Comparison of ENCODE assay signal across 25 cellular contexts in genomic region chr7:5359344-5359743, GRCh38.
A peak's percentile ranks its signal among the peaks of the same experiment; 100 is the strongest.
DNase-seq lines count a peak whose midpoint lies in the region; ATAC-seq and TF ChIP-seq lines count a peak whose summit lies in the region.
"Had no signal": no experiment of that assay in that cellular context is flagged by ENCODE, and none has a peak within 500 bp of the region (broad histone marks: within the 10 kb centered on the region; RNA-seq: fewer than 3 reads in every experiment).

No MANE protein-coding gene starts in this region.

- no peaks in the 10 kb centered on the region for H3K27me3 ChIP-seq in breast epithelium
- H3K27me3 ChIP-seq in muscle layer of colon (ENCODE audit: control insufficient read depth in 1 of 2, insufficient read depth in 2 of 2, low read length in 2 of 2) = no peaks in the 10 kb centered on the region

- H3K4me1 ChIP-seq in breast epithelium (peaks cover 7 to 13% of the 10 kb centered on the region in 2 donors), muscle layer of colon (ENCODE audit: insufficient read depth, low read length) (peaks cover 53% of the 10 kb centered on the region)
- H3K4me1 ChIP-seq: Caco-2 had no signal

- CTCF ChIA-PET in Calu3 (lab: Charles Lee) = interaction anchor here (0.9 kb wide), 1 partner anchor 60 kb away, joined by 3 read pairs; no protein-coding TSS in a partner anchor

- H3K9me3 Mint-ChIP-seq in type B pancreatic cell (no peaks in the 10 kb centered on the region), Calu3 (ENCODE audit: low read depth, unreplicated experiment) (no peaks in the 10 kb centered on the region)
- H3K9me3 Mint-ChIP-seq: central memory CD8-positive, alpha-beta T cell had no signal

- no peak for TF ChIP-seq POLR2A in breast epithelium (IDR thresholded peaks at IDR 0.05)

- H3K36me3 ChIP-seq in SK-N-MC (ENCODE audit: insufficient read depth, low read length) = peaks cover 60% of the 10 kb centered on the region
- peaks cover 14% of the 10 kb centered on the region for H3K36me3 ChIP-seq in breast epithelium
- peaks cover 59% of the 10 kb centered on the region for H3K36me3 ChIP-seq in muscle layer of colon (ENCODE audit: insufficient read depth, low read length)

- intact Hi-C loops in breast epithelium (cut with DNase I; ENCODE audit: low total_unique reads) = no loop called here
- intact Hi-C loops in Calu3 (cut with micrococcal nuclease; ENCODE audit: unreplicated experiment) = no loop called here

- H3K4me1 Mint-ChIP-seq in type B pancreatic cell (ENCODE audit: unreplicated experiment) = peaks cover 10% of the 10 kb centered on the region
- H3K4me1 Mint-ChIP-seq in Calu3 (ENCODE audit: low read depth, unreplicated experiment) = no peaks in the 10 kb centered on the region

- TF ChIP-seq CTCF in breast epithelium (IDR thresholded peaks at IDR 0.05) (no peak), type B pancreatic cell (conservative IDR thresholded peaks at IDR 0.05) (no peak), Calu3 (IDR thresholded peaks at IDR 0.05; ENCODE audit: unreplicated experiment) (no peak)

- DNase-seq in SK-N-MC (ENCODE audit: low read depth, low spot score) (no peak), breast epithelium (ENCODE audit: low spot score in 2 of 2) (no peak), type B pancreatic cell (ENCODE audit: extremely low spot score, unreplicated experiment) (no peak), Calu3 (no peak), dermis blood vessel endothelial cell (no peak)
- DNase-seq: activated CD8-positive, alpha-beta memory T cell treated with anti-CD3 and anti-CD28 coated beads, Interleukin-2, amount 10 ng/mL, durations not matched to agents 7 days and 5 days; activated T-cell treated with anti-CD3 and anti-CD28 coated beads, Interleukin-2, amount 50 U/mL, for 48 hours; C1 segment of cervical spinal cord; Caco-2; Kasumi-1; left ventricle myocardium inferior; midbrain; naive thymus-derived CD4-positive, alpha-beta T cell; NCI-H1417 treated with DMSO at 0.1 percent for 48 hours; NCI-H2029 treated with DMSO at 0.1 percent for 48 hours; NCI-H526; PC-3; retina; SK-N-SH; stimulated activated naive CD4-positive, alpha-beta T cell treated with Interleukin-2 at 50 U/mL for 16 hours had no signal

- H3K27ac ChIP-seq in SK-N-MC = peak overlapping the region; percentile 25; the same call in 1 of the 2 replicates
- H3K27ac ChIP-seq in breast epithelium = peak overlapping the region; percentile 40 to 44
- peak overlapping the region; percentile 57 for H3K27ac ChIP-seq in muscle layer of colon (ENCODE audit: low read depth, low read length)
- H3K27ac ChIP-seq: left ventricle myocardium inferior had no signal

- no peak overlapping the region for H3K9ac ChIP-seq in SK-N-MC (ENCODE audit: insufficient read length)
- no peak overlapping the region for H3K9ac ChIP-seq in muscle layer of colon (ENCODE audit: low read length)
- H3K9ac ChIP-seq: SK-N-SH had no signal

- H3K9me3 ChIP-seq in SK-N-MC (ENCODE audit: low read depth, low read length) (no peaks in the 10 kb centered on the region), breast epithelium (no peaks in the 10 kb centered on the region), muscle layer of colon (ENCODE audit: low read length) (no peaks in the 10 kb centered on the region)
- H3K9me3 ChIP-seq: Caco-2, left ventricle myocardium inferior, SK-N-SH had no signal

- H3K36me3 Mint-ChIP-seq in type B pancreatic cell (peaks cover 36% of the 10 kb centered on the region), Calu3 (ENCODE audit: insufficient read depth, unreplicated experiment) (peaks cover 97% of the 10 kb centered on the region)

- no TSS peak for BruUV-seq in Calu3 (replicated peaks; lab: Mats Ljungman, UMichigan)

- no peak overlapping the region for H3K4me3 ChIP-seq in SK-N-MC
- no peak overlapping the region for H3K4me3 ChIP-seq in breast epithelium
- no peak overlapping the region for H3K4me3 ChIP-seq in muscle layer of colon (ENCODE audit: low read depth in 1 of 2, low read length in 2 of 2)
- H3K4me3 ChIP-seq: left ventricle myocardium inferior, smooth muscle cell had no signal

- H3K27ac Mint-ChIP-seq in type B pancreatic cell (peak overlapping the region; percentile 56), Calu3 (ENCODE audit: unreplicated experiment) (no peak overlapping the region)
- H3K27ac Mint-ChIP-seq: activated CD8-positive, alpha-beta memory T cell treated with anti-CD3 and anti-CD28 coated beads, Interleukin-2, amount 10 ng/mL, durations not matched to agents 7 days and 5 days; naive thymus-derived CD4-positive, alpha-beta T cell had no signal

- no peak for ATAC-seq in GM21825 (IDR thresholded peaks at IDR 0.05; ENCODE audit: unreplicated experiment)
- ATAC-seq: activated CD8-positive, alpha-beta memory T cell treated with anti-CD3 and anti-CD28 coated beads, Interleukin-2, amount 10 ng/mL, durations not matched to agents 7 days and 5 days; HCT116; naive thymus-derived CD4-positive, alpha-beta T cell; PC-3 had no signal

- H3K27me3 Mint-ChIP-seq in type B pancreatic cell (no peaks in the 10 kb centered on the region), Calu3 (ENCODE audit: unreplicated experiment) (no peaks in the 10 kb centered on the region)
- H3K27me3 Mint-ChIP-seq: activated CD8-positive, alpha-beta memory T cell treated with anti-CD3 and anti-CD28 coated beads, Interleukin-2, amount 10 ng/mL, durations not matched to agents 7 days and 5 days; central memory CD8-positive, alpha-beta T cell; naive thymus-derived CD4-positive, alpha-beta T cell had no signal

- H3K4me3 Mint-ChIP-seq in type B pancreatic cell (no peak overlapping the region), Calu3 (ENCODE audit: low read depth, unreplicated experiment) (no peak overlapping the region)
- H3K4me3 Mint-ChIP-seq: activated CD8-positive, alpha-beta memory T cell treated with anti-CD3 and anti-CD28 coated beads, Interleukin-2, amount 10 ng/mL, durations not matched to agents 7 days and 5 days; central memory CD8-positive, alpha-beta T cell; naive thymus-derived CD4-positive, alpha-beta T cell had no signal
